In the genomic region with DNA sequence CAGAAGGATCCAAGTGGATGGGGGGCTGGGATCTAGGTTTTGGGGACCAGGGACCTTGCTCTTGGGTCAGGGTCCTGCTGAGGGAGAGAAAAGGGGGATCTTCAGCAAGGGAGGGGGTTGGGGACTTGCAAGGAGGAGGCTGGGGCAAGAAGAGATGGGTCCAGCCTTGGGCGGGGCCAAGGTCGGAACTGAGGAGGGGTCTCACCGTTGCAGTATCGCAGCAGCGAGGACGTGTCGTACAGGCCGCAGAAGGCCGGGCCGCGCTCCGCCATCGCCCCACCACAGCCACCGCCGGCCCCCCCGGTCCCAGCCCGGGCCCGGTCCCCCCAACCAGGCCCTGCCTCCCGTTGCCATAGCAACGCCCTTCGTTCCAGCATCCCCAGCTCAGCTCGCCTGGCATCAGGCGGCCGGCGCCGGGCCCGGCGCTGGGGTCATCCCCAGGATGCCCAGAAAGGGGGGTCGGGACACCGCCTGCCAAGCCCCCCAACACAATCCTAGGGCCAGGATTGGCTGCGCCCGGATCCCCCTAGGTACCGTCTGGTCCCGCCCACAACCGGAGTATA, we compare ENCODE assay signal across 8 cellular contexts. TPM values are rescaled to one million over a fixed set of nuclear protein-coding genes. Genes with fewer than 3 reads are reported as not detected.
DNase-seq lines count a peak whose midpoint lies in the region; ATAC-seq and TF ChIP-seq lines count a peak whose summit lies in the region.

No MANE protein-coding gene starts in this region.

- intact Hi-C loops in A673 (cut with micrococcal nuclease; ENCODE audit: unreplicated experiment), result no loop called here

- H3K9me3 ChIP-seq in A673 (ENCODE audit: low read depth, low read length, poor library complexity, severe bottlenecking), result no peaks in the 10 kb centered on the region
- H3K9me3 ChIP-seq in HUES48 (ENCODE audit: control insufficient read depth, insufficient read depth, low read length), result no peaks in the 10 kb centered on the region

- POLR2A ChIA-PET in A673 (lab: Charles Lee; ENCODE audit: low non-redundant PET), result no interaction called here

- H3K9me3 Mint-ChIP-seq in mesothelial cell of epicardium, result no peaks in the 10 kb centered on the region

- H3K36me3 ChIP-seq in A673 (ENCODE audit: insufficient read depth, low read length, poor library complexity, severe bottlenecking), result no peaks in the 10 kb centered on the region
- H3K36me3 ChIP-seq in HUES48 (ENCODE audit: control insufficient read depth, insufficient read depth, low read length), result no peaks in the 10 kb centered on the region

- H3K36me3 Mint-ChIP-seq in mesothelial cell of epicardium, result no peaks in the 10 kb centered on the region

- no peak for DNase-seq in A673 (ENCODE audit: low spot score)
- no peak for DNase-seq in astrocyte of the spinal cord (ENCODE audit: low read depth, low spot score)
- DNase-seq in mesothelial cell of epicardium (ENCODE audit: low spot score in 2 of 2, unreplicated experiment in 2 of 2), result no peak
- DNase-seq in NOMO-1 treated with dmso at 0.1 percent for 144 hours (lab: John Stamatoyannopoulos, UW; ENCODE audit: unreplicated experiment), result no peak
- no peak for DNase-seq in foreskin melanocyte
- no peak for DNase-seq in mesenteric fat pad (ENCODE audit: low spot score)

- H3K4me1 ChIP-seq in A673 (ENCODE audit: insufficient read depth, low read length, poor library complexity, severe bottlenecking) (peaks cover 21% of the 10 kb centered on the region), HUES48 (ENCODE audit: control insufficient read depth, insufficient read depth, low read length) (peaks cover 17% of the 10 kb centered on the region)

- no peak for TF ChIP-seq CTCF in A673 (conservative IDR thresholded peaks at IDR 0.05; ENCODE audit: low read depth, low read length)
- TF ChIP-seq CTCF in astrocyte of the spinal cord (IDR thresholded peaks at IDR 0.05; ENCODE audit: low read depth, low read length), result no peak
- TF ChIP-seq CTCF in mesothelial cell of epicardium (IDR thresholded peaks at IDR 0.05; ENCODE audit: unreplicated experiment), result no peak

- no peak overlapping the region for H3K9ac ChIP-seq in HUES48 (ENCODE audit: low read depth, low read length)

- H3K4me3 Mint-ChIP-seq in mesothelial cell of epicardium, result peak overlapping the region; percentile 70

- ATAC-seq in GM18907 (IDR thresholded peaks at IDR 0.05; ENCODE audit: unreplicated experiment), result no peak

- peak overlapping the region; percentile 43 for H3K4me3 ChIP-seq in A673 (ENCODE audit: low read depth, low read length, poor library complexity, severe bottlenecking)
- H3K4me3 ChIP-seq in HUES48 (ENCODE audit: low read depth, low read length), result peak overlapping the region; percentile 60; the same call in 1 of the 2 replicates
- H3K4me3 ChIP-seq in astrocyte of the spinal cord (ENCODE audit: low read depth, low read length), result peak overlapping the region; percentile 47

- no TSS peak for BruUV-seq in A673 (replicated peaks; lab: Mats Ljungman, UMichigan)

- H3K27ac ChIP-seq in A673 (ENCODE audit: low read depth, low read length, poor library complexity, severe bottlenecking), result no peak overlapping the region
- H3K27ac ChIP-seq in HUES48 (ENCODE audit: low read depth, low read length), result no peak overlapping the region

- peaks cover 37% of the 10 kb centered on the region for H3K4me1 Mint-ChIP-seq in mesothelial cell of epicardium

- CTCF ChIA-PET in A673 (lab: Charles Lee), result interaction anchor here (0.6 to 0.7 kb wide), 2 partner anchors 60 to 235 kb away, joined by 4 to 10 read pairs; no protein-coding TSS in a partner anchor

- H3K27me3 Mint-ChIP-seq in mesothelial cell of epicardium (ENCODE audit: low read depth), result peaks cover 9% of the 10 kb centered on the region

- in situ Hi-C loops in astrocyte of the spinal cord (cut with HindIII; ENCODE audit: low sequenced_read_pairs), result no loop called here

- H3K27ac Mint-ChIP-seq in mesothelial cell of epicardium, result no peak overlapping the region

- H3K27me3 ChIP-seq in A673 (replicated peaks; ENCODE audit: insufficient read depth, low read depth, low read length, poor library complexity) (no peaks in the 10 kb centered on the region), HUES48 (ENCODE audit: control insufficient read depth, insufficient read depth, low read length) (no peaks in the 10 kb centered on the region)

RNA-seq across cellular contexts. Expression of gene EML2, which starts 6.0 kb away (rescaled TPM):
- total RNA-seq in A673 (2021) (17.0 and 21.0 TPM in 2 replicates), mesothelial cell of epicardium (33.8 to 36.9 TPM (median 34.2 TPM) in 3 replicates), mesenteric fat pad (33.6 TPM)

RNA-seq across cellular contexts. Expression of gene GIPR, which starts 22.9 kb away (rescaled TPM):
- total RNA-seq in A673 (2021) (0.45 and 1.0 TPM in 2 replicates), mesothelial cell of epicardium (3.6 to 5.1 TPM (median 4.1 TPM) in 3 replicates), mesenteric fat pad (7.1 TPM)

RNA-seq across cellular contexts. Expression of gene GPR4, which starts 43.1 kb away (rescaled TPM):
- total RNA-seq in A673 (2021) (not detected in 2 replicates), mesothelial cell of epicardium (0.09 TPM in 1 of 3 replicates, not detected in the others), mesenteric fat pad (32.7 TPM)

RNA-seq across cellular contexts. Expression of gene SNRPD2, which starts 46.6 kb away (rescaled TPM):
- total RNA-seq in A673 (2021) (590 and 597 TPM in 2 replicates), mesothelial cell of epicardium (440 to 462 TPM (median 461 TPM) in 3 replicates), mesenteric fat pad (239 TPM)

RNA-seq across cellular contexts. Expression of gene QPCTL, which starts 47.3 kb away (rescaled TPM):
- total RNA-seq in A673 (2021) (12.8 and 17.4 TPM in 2 replicates), mesothelial cell of epicardium (8.0 to 10.6 TPM (median 9.1 TPM) in 3 replicates), mesenteric fat pad (7.7 TPM)

Comparison
In these comparisons a context has a peak if more than half of its experiments do, and no peak if none do; other contexts are left out.
1. RNA of gene GPR4, which starts 43.1 kb away (total RNA-seq): 32.7 TPM in mesenteric fat pad (single experiment); 0.09 TPM in mesothelial cell of epicardium and not detected in A673; every median in the first group is over 10 times any median in the second.
2. Peak in every context shown above with its lines, with median percentiles within 50 percentile points of each other: H3K4me3 ChIP-seq.